In the genomic region with DNA sequence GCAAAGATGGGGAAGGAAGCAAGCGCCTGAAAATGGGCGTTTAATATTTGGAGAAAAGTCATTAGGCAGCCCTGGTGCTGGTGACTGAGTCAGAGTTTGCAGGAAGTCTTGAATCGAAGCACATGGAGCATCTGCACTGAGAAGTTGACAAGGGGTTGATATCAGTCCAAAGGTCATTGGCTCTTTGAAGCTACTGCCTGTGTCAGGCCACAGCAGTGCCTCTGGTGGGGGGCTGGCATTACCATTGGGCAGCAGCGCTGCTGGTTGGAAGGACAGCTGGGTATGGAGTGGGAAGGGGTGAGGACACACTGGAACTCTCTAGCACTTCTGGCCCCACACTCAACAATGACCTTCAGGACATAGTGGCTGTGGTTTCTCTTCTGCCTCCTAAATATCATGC, we compare ENCODE assay signal across 10 cellular contexts.
DNase-seq lines count a peak whose midpoint lies in the region; ATAC-seq and TF ChIP-seq lines count a peak whose summit lies in the region.
"Had no signal": no experiment of that assay in that cellular context is flagged by ENCODE, and none has a peak within 500 bp of the region (broad histone marks: within the 10 kb centered on the region; RNA-seq: fewer than 3 reads in every experiment).

No MANE protein-coding gene starts in this region.

- H3K27ac ChIP-seq in hepatocyte (peak overlapping the region; percentile 60), esophagus muscularis mucosa (replicated peaks in 1 of 4) (no peak overlapping the region)

- ATAC-seq in GM18861 (IDR thresholded peaks at IDR 0.05; ENCODE audit: unreplicated experiment) (peak; percentile 5), HG02588 (IDR thresholded peaks at IDR 0.05; ENCODE audit: unreplicated experiment) (peak; percentile 11), GM18858 (IDR thresholded peaks at IDR 0.05; ENCODE audit: unreplicated experiment) (no peak), mucosa of descending colon (no peak)

- H4K20me1 ChIP-seq in hepatocyte (ENCODE audit: insufficient read depth, poor library complexity, severe bottlenecking), result no peaks in the 10 kb centered on the region

- H3K36me3 ChIP-seq in hepatocyte (replicated peaks; ENCODE audit: insufficient read depth, low read depth) (no peaks in the 10 kb centered on the region), mucosa of descending colon (ENCODE audit: low read depth) (no peaks in the 10 kb centered on the region), esophagus muscularis mucosa (no peaks in the 10 kb centered on the region)

- TF ChIP-seq CTCF in hepatocyte (IDR thresholded peaks at IDR 0.05; ENCODE audit: poor library complexity) (no peak), mucosa of descending colon (IDR thresholded peaks at IDR 0.05) (no peak), esophagus muscularis mucosa (IDR thresholded peaks at IDR 0.05) (no peak)

- TF ChIP-seq EP300 in esophagus muscularis mucosa (IDR thresholded peaks at IDR 0.05), result no peak

- WGBS in hepatocyte (ENCODE audit: low lambda C conversion rate, missing lambda C conversion rate), result 84% methylated on average over 4 of the region's 4 CpGs
- 74% methylated on average over 4 of the region's 4 CpGs for WGBS in esophagus muscularis mucosa

- H3K4me2 ChIP-seq in hepatocyte, result peak overlapping the region; percentile 45

- DNase-seq in SW480 (ENCODE audit: low spot score), result peak; percentile 97
- DNase-seq in hepatocyte (ENCODE audit: low spot score), result peak; percentile 25
- no peak for DNase-seq in globus pallidus (ENCODE audit: low spot score)
- no peak for DNase-seq in mucosa of descending colon
- no peak for DNase-seq in esophagus muscularis mucosa (ENCODE audit: extremely low spot score)
- DNase-seq: amniotic stem cell, hippocampal formation had no signal

- H3K9me3 ChIP-seq in hepatocyte (ENCODE audit: low read depth), result no peaks in the 10 kb centered on the region
- no peaks in the 10 kb centered on the region for H3K9me3 ChIP-seq in mucosa of descending colon
- H3K9me3 ChIP-seq in esophagus muscularis mucosa, result peaks cover 0 to 3% (median 0%) of the 10 kb centered on the region in 4 donors

- H3K27me3 ChIP-seq in hepatocyte (no peaks in the 10 kb centered on the region), esophagus muscularis mucosa (no peaks in the 10 kb centered on the region)

- no peaks in the 10 kb centered on the region for H3K79me2 ChIP-seq in hepatocyte

- H3K4me1 ChIP-seq in hepatocyte (ENCODE audit: insufficient read depth) (peaks cover 31% of the 10 kb centered on the region), mucosa of descending colon (ENCODE audit: low read depth) (peaks cover 23% of the 10 kb centered on the region), esophagus muscularis mucosa (no peaks in the 10 kb centered on the region)

- H2AFZ ChIP-seq in hepatocyte, result no peak overlapping the region

- no peak for TF ChIP-seq POLR2A in esophagus muscularis mucosa (IDR thresholded peaks at IDR 0.05; ENCODE audit: low read depth)

- intact Hi-C loops in mucosa of descending colon (cut with DNase I, micrococcal nuclease), result no loop called here
- intact Hi-C loops in esophagus muscularis mucosa (cut with DNase I), result loop anchor here (5.0 kb wide), 1 partner anchor 592 kb away; no protein-coding TSS in a partner anchor

- no peaks in the 10 kb centered on the region for H3K9me2 ChIP-seq in hepatocyte (replicated peaks; ENCODE audit: insufficient read depth)

- H3K4me3 ChIP-seq in hepatocyte, result no peak overlapping the region
- no peak overlapping the region for H3K4me3 ChIP-seq in mucosa of descending colon
- H3K4me3 ChIP-seq in esophagus muscularis mucosa, result no peak overlapping the region

Comparison
In these comparisons a context has a peak if more than half of its experiments do, and no peak if none do; other contexts are left out.
1. ATAC-seq: peak in GM18861 (single experiment) and HG02588 (single experiment); none in GM18858 (single experiment) and mucosa of descending colon (single experiment).
2. DNase-seq: peak in SW480 (single experiment) and hepatocyte (single experiment); none in globus pallidus (single experiment), mucosa of descending colon (0 of 3) and esophagus muscularis mucosa (single experiment).